18 cellular contexts compared by ENCODE assay signal in genomic region chr16:56780646-56781045, GRCh38. TPM values are rescaled to one million over a fixed set of nuclear protein-coding genes. Genes with fewer than 3 reads are reported as not detected.
A peak's percentile ranks its signal among the peaks of the same experiment; 100 is the strongest.
DNase-seq lines count a peak whose midpoint lies in the region; ATAC-seq and TF ChIP-seq lines count a peak whose summit lies in the region.
"Had no signal": no experiment of that assay in that cellular context is flagged by ENCODE, and none has a peak within 500 bp of the region (broad histone marks: within the 10 kb centered on the region; RNA-seq: fewer than 3 reads in every experiment).

No MANE protein-coding gene starts in this region.

- H3F3A ChIP-seq in PC-9 (ENCODE audit: insufficient read depth, low read depth): peaks cover 4% of the 10 kb centered on the region; the same call in 1 of the 2 replicates

- POLR2A ChIA-PET in CD8-positive, alpha-beta memory T cell (lab: Charles Lee): no interaction called here
- POLR2A ChIA-PET in activated CD8-positive, alpha-beta T cell treated with anti-CD3 and anti-CD28 coated beads for 36 hours (lab: Charles Lee): interaction anchor here (1.2 kb wide), 1 partner anchor 9 kb away, joined by 3 read pairs; no protein-coding TSS in a partner anchor
- POLR2A ChIA-PET in PC-9 (lab: Charles Lee; ENCODE audit: unreplicated experiment): interaction anchor here (0.6 kb wide), 1 partner anchor 220 kb away, joined by 3 read pairs; no protein-coding TSS in a partner anchor

- peaks cover 45 to 55% (median 48%) of the 10 kb centered on the region in 3 donors for H3K4me1 Mint-ChIP-seq in CD8-positive, alpha-beta memory T cell
- H3K4me1 Mint-ChIP-seq in activated CD8-positive, alpha-beta T cell treated with anti-CD3 and anti-CD28 coated beads for 36 hours (ENCODE audit: low read depth): peaks cover 32% of the 10 kb centered on the region
- H3K4me1 Mint-ChIP-seq: activated B cell treated with CpG ODN at 0.5 μM for 24 hours had no signal

- peaks cover 0 to 1% of the 10 kb centered on the region in 2 donors for H3K27me3 Mint-ChIP-seq in CD8-positive, alpha-beta memory T cell
- H3K27me3 Mint-ChIP-seq in activated CD8-positive, alpha-beta T cell treated with anti-CD3 and anti-CD28 coated beads for 36 hours: no peaks in the 10 kb centered on the region
- H3K27me3 Mint-ChIP-seq: activated B cell treated with CpG ODN at 0.5 μM for 24 hours, naive B cell had no signal

- no peaks in the 10 kb centered on the region for H3K27me3 ChIP-seq in CD8-positive, alpha-beta memory T cell (ENCODE audit: insufficient read depth, low read length, poor library complexity, severe bottlenecking)
- no peaks in the 10 kb centered on the region for H3K27me3 ChIP-seq in PC-9 (ENCODE audit: insufficient read depth, low read depth)
- H3K27me3 ChIP-seq: adrenal gland, BE2C, cardiac muscle cell, gastrocnemius medialis, SJSA1 had no signal

- TF ChIP-seq CTCF in activated CD8-positive, alpha-beta T cell treated with anti-CD3 and anti-CD28 coated beads for 36 hours (IDR thresholded peaks at IDR 0.05): no peak
- TF ChIP-seq CTCF in fibroblast of villous mesenchyme (IDR thresholded peaks at IDR 0.05; ENCODE audit: insufficient read depth, low read depth, low read length): no peak
- TF ChIP-seq CTCF in PC-9 (conservative IDR thresholded peaks at IDR 0.05): no peak

- peaks cover 0 to 8% (median 0%) of the 10 kb centered on the region in 3 donors for H3K36me3 Mint-ChIP-seq in CD8-positive, alpha-beta memory T cell
- peaks cover 2% of the 10 kb centered on the region for H3K36me3 Mint-ChIP-seq in activated CD8-positive, alpha-beta T cell treated with anti-CD3 and anti-CD28 coated beads for 36 hours (ENCODE audit: low read depth)

- peak overlapping the region in 4 of 7 donors; percentile 4 to 41 (median 36) for H3K4me3 Mint-ChIP-seq in CD8-positive, alpha-beta memory T cell
- no peak overlapping the region for H3K4me3 Mint-ChIP-seq in activated CD8-positive, alpha-beta T cell treated with anti-CD3 and anti-CD28 coated beads for 36 hours
- H3K4me3 Mint-ChIP-seq: activated B cell treated with CpG ODN at 0.5 μM for 24 hours, naive B cell had no signal

- no peak for DNase-seq in CD8-positive, alpha-beta memory T cell
- DNase-seq in LHCN-M2 (ENCODE audit: low read depth): peak; percentile 32
- DNase-seq in activated CD8-positive, alpha-beta T cell treated with anti-CD3 and anti-CD28 coated beads for 36 hours: peak; percentile 7
- peak; percentile 49 for DNase-seq in fibroblast of villous mesenchyme (ENCODE audit: low read depth)
- no peak for DNase-seq in 8988T
- DNase-seq in NCI-H1105 (lab: John Stamatoyannopoulos, UW): no peak
- no peak for DNase-seq in PC-9
- DNase-seq: activated B cell treated with CpG ODN at 0.5 μM for 24 hours; adrenal gland; BE2C; gastrocnemius medialis; HCEC 1CT; naive B cell; stimulated activated CD4-positive, alpha-beta T cell treated with anti-CD3 and anti-CD28 coated beads, Interleukin-4, amount 100 ng/mL, for 4 hours had no signal

- no peak overlapping the region for H3K4me2 ChIP-seq in PC-9

- peaks cover 17% of the 10 kb centered on the region for H3K79me2 ChIP-seq in PC-9 (ENCODE audit: low read depth)

- no peak overlapping the region for H3K4me3 ChIP-seq in CD8-positive, alpha-beta memory T cell (ENCODE audit: low read length)
- H3K4me3 ChIP-seq in fibroblast of villous mesenchyme (ENCODE audit: low read depth, low read length) (no peak overlapping the region), PC-9 (no peak overlapping the region)
- H3K4me3 ChIP-seq: adrenal gland, cardiac muscle cell, gastrocnemius medialis, SJSA1 had no signal

- H3K9me2 ChIP-seq in PC-9 (ENCODE audit: insufficient read depth): no peaks in the 10 kb centered on the region

- no peak overlapping the region for H3K27ac ChIP-seq in CD8-positive, alpha-beta memory T cell (ENCODE audit: low read depth, low read length)
- no peak overlapping the region for H3K27ac ChIP-seq in PC-9
- H3K27ac ChIP-seq: adrenal gland, cardiac muscle cell, gastrocnemius medialis, SJSA1 had no signal

- peak overlapping the region in 3 of 8 donors; percentile 4 to 41 (median 7) for H3K27ac Mint-ChIP-seq in CD8-positive, alpha-beta memory T cell
- no peak overlapping the region for H3K27ac Mint-ChIP-seq in activated CD8-positive, alpha-beta T cell treated with anti-CD3 and anti-CD28 coated beads for 36 hours
- H3K27ac Mint-ChIP-seq: activated B cell treated with CpG ODN at 0.5 μM for 24 hours, naive B cell had no signal

- H3K9me3 Mint-ChIP-seq in CD8-positive, alpha-beta memory T cell: no peaks in the 10 kb centered on the region
- no peaks in the 10 kb centered on the region for H3K9me3 Mint-ChIP-seq in activated CD8-positive, alpha-beta T cell treated with anti-CD3 and anti-CD28 coated beads for 36 hours
- H3K9me3 Mint-ChIP-seq: activated B cell treated with CpG ODN at 0.5 μM for 24 hours, naive B cell had no signal

- no peaks in the 10 kb centered on the region for H3K9me3 ChIP-seq in CD8-positive, alpha-beta memory T cell (ENCODE audit: low read length)
- no peaks in the 10 kb centered on the region for H3K9me3 ChIP-seq in PC-9 (ENCODE audit: insufficient read depth, low read depth)
- H3K9me3 ChIP-seq: adrenal gland, BE2C, gastrocnemius medialis, SJSA1 had no signal

- H4K20me1 ChIP-seq in PC-9 (ENCODE audit: insufficient read depth): no peaks in the 10 kb centered on the region; the same call in 1 of the 2 replicates

- no peak for ATAC-seq in activated CD8-positive, alpha-beta T cell treated with anti-CD3 and anti-CD28 coated beads for 36 hours
- no peak for ATAC-seq in HG03139 (IDR thresholded peaks at IDR 0.05; ENCODE audit: unreplicated experiment)
- ATAC-seq: gastrocnemius medialis, Panc1 had no signal

- intact Hi-C loops in activated CD8-positive, alpha-beta T cell treated with anti-CD3 and anti-CD28 coated beads for 36 hours (cut with micrococcal nuclease): no loop called here
- intact Hi-C loops in PC-9 (cut with micrococcal nuclease; ENCODE audit: unreplicated experiment): no loop called here

- BruUV-seq in PC-9 (replicated peaks; lab: Mats Ljungman, UMichigan): no TSS peak

- CTCF ChIA-PET in CD8-positive, alpha-beta memory T cell (lab: Charles Lee): interaction anchor here (1.7 kb wide), 1 partner anchor 13 kb away, joined by 4 read pairs; no protein-coding TSS in a partner anchor
- CTCF ChIA-PET in activated CD8-positive, alpha-beta T cell treated with anti-CD3 and anti-CD28 coated beads for 36 hours (lab: Charles Lee): interaction anchor here (0.8 to 1.4 kb wide), 2 partner anchors 11 kb away, joined by 3 to 4 read pairs; no protein-coding TSS in a partner anchor
- CTCF ChIA-PET in PC-9 (lab: Charles Lee): no interaction called here

- H3K36me3 ChIP-seq in CD8-positive, alpha-beta memory T cell (ENCODE audit: insufficient read depth, low read length): no peaks in the 10 kb centered on the region
- no peaks in the 10 kb centered on the region for H3K36me3 ChIP-seq in PC-9 (ENCODE audit: low read depth)
- H3K36me3 ChIP-seq: adrenal gland, BE2C, cardiac muscle cell, gastrocnemius medialis, SJSA1 had no signal

- no peak overlapping the region for H2AFZ ChIP-seq in PC-9

- no peaks in the 10 kb centered on the region for H3K4me1 ChIP-seq in CD8-positive, alpha-beta memory T cell (ENCODE audit: insufficient read depth, low read length)
- H3K4me1 ChIP-seq in PC-9 (replicated peaks; ENCODE audit: insufficient read depth): no peaks in the 10 kb centered on the region

RNA-seq across cellular contexts. Expression of gene NUP93, which starts 50.7 kb away (rescaled TPM):
- total RNA-seq in CD8-positive, alpha-beta memory T cell: 100 to 1,000 TPM; 153 to 155 TPM
- 93.8 TPM for polyA plus RNA-seq in CD8-positive, alpha-beta memory T cell
- total RNA-seq in LHCN-M2 (2014; rRNA removed): 80.5 and 81.9 TPM in 2 replicates
- 70.3 TPM for polyA plus RNA-seq in LHCN-M2 (2012)
- 100 to 1,000 TPM; 171 to 191 TPM for total RNA-seq in activated CD8-positive, alpha-beta T cell treated with anti-CD3 and anti-CD28 coated beads for 36 hours
- total RNA-seq in fibroblast of villous mesenchyme: 54.1 and 60.9 TPM in 2 replicates
- 74.7 and 92.4 TPM in 2 replicates for total RNA-seq in PC-9 (2021)

Comparison
In these comparisons a context has a peak if more than half of its experiments do, and no peak if none do; other contexts are left out.
1. DNase-seq: peak in LHCN-M2 (single experiment), activated CD8-positive, alpha-beta T cell treated with anti-CD3 and anti-CD28 coated beads for 36 hours (single experiment) and fibroblast of villous mesenchyme (single experiment); none in CD8-positive, alpha-beta memory T cell (0 of 5), 8988T (single experiment), NCI-H1105 (single experiment) and PC-9 (0 of 2).